20 cellular contexts compared by ENCODE assay signal in the genomic region with DNA sequence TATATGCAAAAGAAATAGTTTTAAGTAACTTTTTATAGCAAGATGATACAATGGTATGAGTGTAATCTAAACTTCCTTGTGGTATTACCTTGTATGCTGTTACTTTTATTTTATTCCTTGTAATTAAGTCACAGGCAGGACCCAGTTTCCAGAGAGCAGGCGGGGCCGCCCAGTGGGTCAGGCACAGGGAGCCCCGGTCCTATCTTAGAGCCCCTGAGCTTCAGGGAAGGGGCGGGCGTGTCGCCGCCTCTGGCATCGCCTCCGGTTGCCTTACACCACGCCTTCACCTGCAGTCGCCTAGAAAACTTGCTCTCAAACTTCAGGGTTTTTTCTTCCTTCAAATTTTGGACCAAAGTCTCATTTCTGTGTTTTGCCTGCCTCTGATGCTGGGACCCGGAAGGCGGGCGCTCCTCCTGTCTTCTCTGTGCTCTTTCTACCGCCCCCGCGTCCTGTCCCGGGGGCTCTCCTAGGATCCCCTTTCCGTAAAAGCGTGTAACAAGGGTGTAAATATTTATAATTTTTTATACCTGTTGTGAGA. TPM values are rescaled to one million over a fixed set of nuclear protein-coding genes. Genes with fewer than 3 reads are reported as not detected.
DNase-seq lines count a peak whose midpoint lies in the region; ATAC-seq, FAIRE-seq and TF ChIP-seq lines count a peak whose summit lies in the region.
"Had no signal": no experiment of that assay in that cellular context is flagged by ENCODE, and none has a peak within 500 bp of the region (broad histone marks: within the 10 kb centered on the region; RNA-seq: fewer than 3 reads in every experiment).

No MANE protein-coding gene starts in this region.

- POLR2A ChIA-PET in activated CD4-positive, alpha-beta memory T cell treated with anti-CD3 and anti-CD28 coated beads for 36 hours (lab: Charles Lee), result no interaction called here

- H3K4me3 Mint-ChIP-seq in Calu3 (ENCODE audit: low read depth, unreplicated experiment), result no peak overlapping the region
- H3K4me3 Mint-ChIP-seq in IgD-negative memory B cell, result peak overlapping the region in 1 of 4 donors; percentile 32
- no peak overlapping the region for H3K4me3 Mint-ChIP-seq in activated CD4-positive, alpha-beta memory T cell treated with anti-CD3 and anti-CD28 coated beads for 36 hours
- H3K4me3 Mint-ChIP-seq: activated CD4-positive, alpha-beta memory T cell treated with anti-CD3 and anti-CD28 coated beads, Interleukin-2, amount 10 ng/mL, durations not matched to agents 7 days and 5 days; activated T-cell treated with anti-CD3 and anti-CD28 coated beads, Interleukin-2, amount 50 U/mL, for 4 hours; dendritic cell treated with granulocyte-macrophage colony-stimulating factor and Interleukin-4, amounts not matched to agents 40 ng/mL and 50 ng/mL, for 4 days had no signal

- H3K27ac Mint-ChIP-seq in Calu3 (ENCODE audit: unreplicated experiment) (no peak overlapping the region), IgD-negative memory B cell (peak overlapping the region; percentile 46 to 76 (median 59))
- no peak overlapping the region for H3K27ac Mint-ChIP-seq in activated CD4-positive, alpha-beta memory T cell treated with anti-CD3 and anti-CD28 coated beads for 36 hours
- H3K27ac Mint-ChIP-seq: activated CD4-positive, alpha-beta memory T cell treated with anti-CD3 and anti-CD28 coated beads, Interleukin-2, amount 10 ng/mL, durations not matched to agents 7 days and 5 days; dendritic cell treated with granulocyte-macrophage colony-stimulating factor and Interleukin-4, amounts not matched to agents 40 ng/mL and 50 ng/mL, for 4 days had no signal

- H3K36me3 Mint-ChIP-seq in Calu3 (ENCODE audit: insufficient read depth, unreplicated experiment) (peaks cover 75% of the 10 kb centered on the region), IgD-negative memory B cell (peaks cover 15% of the 10 kb centered on the region)
- H3K36me3 Mint-ChIP-seq in activated CD4-positive, alpha-beta memory T cell treated with anti-CD3 and anti-CD28 coated beads for 36 hours, result peaks cover 53% of the 10 kb centered on the region

- TF ChIP-seq CTCF in Calu3 (IDR thresholded peaks at IDR 0.05; ENCODE audit: unreplicated experiment), result no peak
- no peak for TF ChIP-seq CTCF in left lung (IDR thresholded peaks at IDR 0.05)

- H3K27me3 ChIP-seq in left lung, result no peaks in the 10 kb centered on the region
- H3K27me3 ChIP-seq: suprapubic skin had no signal

- no peaks in the 10 kb centered on the region for H3K4me1 Mint-ChIP-seq in Calu3 (ENCODE audit: low read depth, unreplicated experiment)
- H3K4me1 Mint-ChIP-seq in IgD-negative memory B cell, result peaks cover 0 to 5% (median 3%) of the 10 kb centered on the region in 3 donors
- H3K4me1 Mint-ChIP-seq in activated CD4-positive, alpha-beta memory T cell treated with anti-CD3 and anti-CD28 coated beads for 36 hours (ENCODE audit: low read depth), result peaks cover 6% of the 10 kb centered on the region

- DNase-seq in Calu3 (no peak), iPS-NIHi11 (ENCODE audit: low spot score) (peak; percentile 42), frontal cortex (ENCODE audit: low spot score in 2 of 2) (no peak), left lung (no peak)
- no peak for DNase-seq in activated CD4-positive, alpha-beta memory T cell treated with anti-CD3 and anti-CD28 coated beads for 36 hours
- DNase-seq: activated CD4-positive, alpha-beta memory T cell treated with anti-CD3 and anti-CD28 coated beads, Interleukin-2, amount 10 ng/mL, durations not matched to agents 7 days and 5 days; activated T-cell treated with anti-CD3 and anti-CD28 coated beads, Interleukin-2, amount 50 U/mL, for 4 hours; NCI-H1930; SHP77; stimulated activated CD4-positive, alpha-beta T cell treated with anti-CD3 and anti-CD28 coated beads, Interleukin-4, amount 100 ng/mL, for 1 hour had no signal

- H3K9me3 Mint-ChIP-seq in Calu3 (ENCODE audit: low read depth, unreplicated experiment) (no peaks in the 10 kb centered on the region), IgD-negative memory B cell (no peaks in the 10 kb centered on the region)
- H3K9me3 Mint-ChIP-seq in activated CD4-positive, alpha-beta memory T cell treated with anti-CD3 and anti-CD28 coated beads for 36 hours, result no peaks in the 10 kb centered on the region
- H3K9me3 Mint-ChIP-seq: activated CD4-positive, alpha-beta memory T cell treated with anti-CD3 and anti-CD28 coated beads, Interleukin-2, amount 10 ng/mL, durations not matched to agents 7 days and 5 days; activated T-cell treated with anti-CD3 and anti-CD28 coated beads, Interleukin-2, amount 50 U/mL, for 4 hours had no signal

- no peak overlapping the region for H3K4me3 ChIP-seq in left lung
- H3K4me3 ChIP-seq: suprapubic skin had no signal

- FAIRE-seq in frontal cortex (lab: Jason Lieb, UNC), result no peak

- H3K36me3 ChIP-seq in left lung, result peaks cover 3 to 82% of the 10 kb centered on the region in 2 donors

- ATAC-seq in left lung, result no peak
- ATAC-seq: activated T-cell treated with anti-CD3 and anti-CD28 coated beads, Interleukin-2, amount 50 U/mL, for 4 hours; left lobe of liver had no signal

- CTCF ChIA-PET in Calu3 (lab: Charles Lee), result interaction anchor here (0.6 kb wide), 1 partner anchor 128 kb away, joined by 6 read pairs; no protein-coding TSS in a partner anchor
- CTCF ChIA-PET in activated CD4-positive, alpha-beta memory T cell treated with anti-CD3 and anti-CD28 coated beads for 36 hours (lab: Charles Lee), result no interaction called here

- intact Hi-C loops in Calu3 (cut with micrococcal nuclease; ENCODE audit: unreplicated experiment) (no loop called here), left lung (cut with DNase I) (no loop called here)
- intact Hi-C loops in activated CD4-positive, alpha-beta memory T cell treated with anti-CD3 and anti-CD28 coated beads for 36 hours (cut with micrococcal nuclease), result no loop called here

- H3K4me1 ChIP-seq in left lung, result peaks cover 0 to 4% of the 10 kb centered on the region in 2 donors
- H3K4me1 ChIP-seq: parathyroid adenoma, suprapubic skin had no signal

- TSS peak; percentile 58 for BruUV-seq in Calu3 (replicated peaks; lab: Mats Ljungman, UMichigan)

- H3K9me3 ChIP-seq in left lung, result no peaks in the 10 kb centered on the region
- H3K9me3 ChIP-seq: suprapubic skin had no signal

- no peak overlapping the region for H3K27ac ChIP-seq in left lung
- H3K27ac ChIP-seq: parathyroid adenoma, suprapubic skin, VCaP had no signal

- H3K27me3 Mint-ChIP-seq in Calu3 (ENCODE audit: unreplicated experiment), result peaks cover 8% of the 10 kb centered on the region
- H3K27me3 Mint-ChIP-seq in IgD-negative memory B cell, result no peaks in the 10 kb centered on the region
- no peaks in the 10 kb centered on the region for H3K27me3 Mint-ChIP-seq in activated CD4-positive, alpha-beta memory T cell treated with anti-CD3 and anti-CD28 coated beads for 36 hours
- H3K27me3 Mint-ChIP-seq: activated CD4-positive, alpha-beta memory T cell treated with anti-CD3 and anti-CD28 coated beads, Interleukin-2, amount 10 ng/mL, durations not matched to agents 7 days and 5 days; dendritic cell treated with granulocyte-macrophage colony-stimulating factor and Interleukin-4, amounts not matched to agents 40 ng/mL and 50 ng/mL, for 4 days had no signal

RNA-seq across cellular contexts. Expression of a gene that starts 10.2 kb away (rescaled TPM):
- 0.27 TPM in 1 of 2 replicates, not detected in the other for total RNA-seq in Calu3 (2022)
- polyA plus RNA-seq in IgD-negative memory B cell, result not detected
- 119 TPM for total RNA-seq in frontal cortex
- total RNA-seq in left lung, result 1 to 10 TPM; 1.6 to 1.9 TPM
- total RNA-seq in activated CD4-positive, alpha-beta memory T cell treated with anti-CD3 and anti-CD28 coated beads for 36 hours, result not detected
- total RNA-seq: activated CD4-positive, alpha-beta memory T cell treated with anti-CD3 and anti-CD28 coated beads, Interleukin-2, amount 10 ng/mL, durations not matched to agents 7 days and 5 days; left lobe of liver; suprapubic skin; T-helper 1 cell treated with Interleukin-12 subunit alpha and Interleukin-12 subunit beta and Interleukin-4 antibody, amounts not matched to agents 30 ng/mL and 1 ng/mL, for 36 hours had no signal
- polyA plus RNA-seq: esophagus had no signal

RNA-seq across cellular contexts. Expression of a gene that starts 14.3 kb away (rescaled TPM):
- total RNA-seq in Calu3 (2022), result 380 and 409 TPM in 2 replicates
- polyA plus RNA-seq in IgD-negative memory B cell, result 163 TPM
- total RNA-seq in frontal cortex, result 28.1 TPM
- 100 to 1,000 TPM; 236 to 354 TPM for total RNA-seq in left lung
- total RNA-seq in activated CD4-positive, alpha-beta memory T cell treated with anti-CD3 and anti-CD28 coated beads for 36 hours, result 100 to 1,000 TPM; 464 to 465 TPM

RNA-seq across cellular contexts. Expression of a gene that starts 16.1 kb away (rescaled TPM):
- total RNA-seq in Calu3 (2022) (not detected in 2 replicates), frontal cortex (0.41 TPM), left lung (1 to 10 TPM; 1.3 TPM)
- not detected for polyA plus RNA-seq in IgD-negative memory B cell
- total RNA-seq in activated CD4-positive, alpha-beta memory T cell treated with anti-CD3 and anti-CD28 coated beads for 36 hours, result not detected
- total RNA-seq: activated CD4-positive, alpha-beta memory T cell treated with anti-CD3 and anti-CD28 coated beads, Interleukin-2, amount 10 ng/mL, durations not matched to agents 7 days and 5 days; activated T-cell treated with anti-CD3 and anti-CD28 coated beads, Interleukin-2, amount 50 U/mL, for 4 hours; glomerular endothelial cell; T-helper 1 cell treated with Interleukin-12 subunit alpha and Interleukin-12 subunit beta and Interleukin-4 antibody, amounts not matched to agents 30 ng/mL and 1 ng/mL, for 36 hours had no signal
- polyA plus RNA-seq: esophagus had no signal

RNA-seq across cellular contexts. Expression of a gene that starts 29.2 kb away (rescaled TPM):
- total RNA-seq in Calu3 (2022) (not detected in 2 replicates), frontal cortex (1.2 TPM), left lung (under 1 TPM; 0.55 to 0.58 TPM)
- not detected for polyA plus RNA-seq in IgD-negative memory B cell
- not detected for total RNA-seq in activated CD4-positive, alpha-beta memory T cell treated with anti-CD3 and anti-CD28 coated beads for 36 hours
- total RNA-seq: activated CD4-positive, alpha-beta memory T cell treated with anti-CD3 and anti-CD28 coated beads, Interleukin-2, amount 10 ng/mL, durations not matched to agents 7 days and 5 days; activated T-cell treated with anti-CD3 and anti-CD28 coated beads, Interleukin-2, amount 50 U/mL, for 4 hours; glomerular endothelial cell; suprapubic skin; T-helper 1 cell treated with Interleukin-12 subunit alpha and Interleukin-12 subunit beta and Interleukin-4 antibody, amounts not matched to agents 30 ng/mL and 1 ng/mL, for 36 hours had no signal
- polyA plus RNA-seq: esophagus had no signal

RNA-seq across cellular contexts. Expression of a gene that starts 40.5 kb away (rescaled TPM):
- not detected in 2 replicates for total RNA-seq in Calu3 (2022)
- not detected for polyA plus RNA-seq in IgD-negative memory B cell
- total RNA-seq in frontal cortex, result not detected
- total RNA-seq in left lung, result 1 to 10 TPM in 1 of 2 donors, under 1 TPM in 1; 0.89 to 1.3 TPM
- total RNA-seq in activated CD4-positive, alpha-beta memory T cell treated with anti-CD3 and anti-CD28 coated beads for 36 hours, result not detected
- total RNA-seq: activated CD4-positive, alpha-beta memory T cell treated with anti-CD3 and anti-CD28 coated beads, Interleukin-2, amount 10 ng/mL, durations not matched to agents 7 days and 5 days; activated T-cell treated with anti-CD3 and anti-CD28 coated beads, Interleukin-2, amount 50 U/mL, for 4 hours; glomerular endothelial cell; NCI-H460; T-helper 1 cell treated with Interleukin-12 subunit alpha and Interleukin-12 subunit beta and Interleukin-4 antibody, amounts not matched to agents 30 ng/mL and 1 ng/mL, for 36 hours had no signal

Comparison
In these comparisons a context has a peak if more than half of its experiments do, and no peak if none do; other contexts are left out.
1. H3K27ac Mint-ChIP-seq: peak in IgD-negative memory B cell (3 of 3); none in Calu3 (single experiment) and activated CD4-positive, alpha-beta memory T cell treated with anti-CD3 and anti-CD28 coated beads for 36 hours (single experiment).
2. RNA of a gene that starts 10.2 kb away (total RNA-seq): 119 TPM in frontal cortex (single experiment); 1.6 to 1.9 TPM in left lung, not detected in activated CD4-positive, alpha-beta memory T cell treated with anti-CD3 and anti-CD28 coated beads for 36 hours and 0.27 TPM in Calu3; every median in the first group is over 10 times any median in the second.